ENCODE assay signal across 11 cellular contexts in the genomic region with DNA sequence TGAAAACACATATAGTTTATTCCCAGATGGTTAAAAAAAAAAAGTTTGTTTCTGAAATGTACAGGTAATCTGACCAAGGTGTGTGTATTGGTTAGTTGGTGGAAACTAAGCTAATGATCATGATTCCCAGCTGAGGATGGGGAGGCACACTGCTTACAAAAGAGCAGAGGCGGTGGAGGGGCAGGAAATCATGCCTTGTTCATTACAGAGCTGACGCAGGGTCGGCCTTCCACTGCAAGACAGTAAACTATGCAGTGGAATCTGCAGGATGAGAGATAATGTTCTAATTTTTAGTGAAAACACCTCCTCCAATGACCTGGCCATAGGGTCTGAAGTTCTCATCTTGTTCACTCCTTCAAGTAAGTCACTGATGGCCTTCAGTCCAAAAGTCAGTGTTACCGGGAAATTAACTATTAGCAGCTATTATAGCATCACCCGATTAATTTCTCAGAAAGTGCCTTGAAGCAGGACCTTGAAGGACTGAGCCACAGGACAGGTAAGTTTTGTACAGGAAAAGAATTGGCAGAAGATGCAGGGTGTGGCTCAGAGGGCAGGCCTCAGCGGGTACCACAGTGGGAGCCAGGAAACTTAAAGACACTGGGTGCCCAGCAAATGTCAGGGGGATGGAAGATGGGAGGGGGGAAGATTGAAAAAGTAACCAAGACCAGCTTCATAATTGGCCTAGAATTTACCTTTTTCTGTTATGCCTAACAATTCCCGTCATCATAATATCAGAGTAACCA. TPM values are rescaled to one million over a fixed set of nuclear protein-coding genes. Genes with fewer than 3 reads are reported as not detected.
DNase-seq lines count a peak whose midpoint lies in the region; TF ChIP-seq lines count a peak whose summit lies in the region.
"Had no signal": no experiment of that assay in that cellular context is flagged by ENCODE, and none has a peak within 500 bp of the region (broad histone marks: within the 10 kb centered on the region; RNA-seq: fewer than 3 reads in every experiment).

No MANE protein-coding gene starts in this region.

- no peak for TF ChIP-seq CTCF in tibial nerve (IDR thresholded peaks at IDR 0.05)

- H3K9ac ChIP-seq in mucosa of stomach (ENCODE audit: low read length): peak overlapping the region; percentile 38

- H3K27me3 ChIP-seq in ectodermal cell (ENCODE audit: control insufficient read depth, insufficient read depth, low read length, poor library complexity, severe bottlenecking): no peaks in the 10 kb centered on the region
- no peaks in the 10 kb centered on the region for H3K27me3 ChIP-seq in mucosa of stomach (ENCODE audit: control insufficient read depth, insufficient read depth, low read length)
- H3K27me3 ChIP-seq in tibial nerve: no peaks in the 10 kb centered on the region

- H3K4me3 ChIP-seq in ectodermal cell (ENCODE audit: insufficient read depth, low read depth, low read length) (no peak overlapping the region), mucosa of stomach (ENCODE audit: low read length) (no peak overlapping the region), tibial nerve (no peak overlapping the region)

- no peak for TF ChIP-seq EP300 in tibial nerve (IDR thresholded peaks at IDR 0.05)

- H3K9me3 ChIP-seq in ectodermal cell (ENCODE audit: control insufficient read depth, low read length): no peaks in the 10 kb centered on the region
- H3K9me3 ChIP-seq in mucosa of stomach (ENCODE audit: control insufficient read depth, low read length): no peaks in the 10 kb centered on the region
- H3K9me3 ChIP-seq in tibial nerve: no peaks in the 10 kb centered on the region

- H3K36me3 ChIP-seq in ectodermal cell (ENCODE audit: control insufficient read depth, insufficient read depth, low read length) (no peaks in the 10 kb centered on the region), mucosa of stomach (ENCODE audit: control insufficient read depth, insufficient read depth, low read length) (no peaks in the 10 kb centered on the region), tibial nerve (peaks cover 0 to 21% (median 0%) of the 10 kb centered on the region in 3 donors)

- no peak for TF ChIP-seq POLR2A in tibial nerve (IDR thresholded peaks at IDR 0.05)

- 75 to 77% methylated on average over 7 of the region's 7 CpGs for WGBS in ectodermal cell, 2 experiments
- 65 to 75% methylated on average over 7 of the region's 7 CpGs for WGBS in tibial nerve, 2 donors

- H3K27ac ChIP-seq in ectodermal cell (ENCODE audit: insufficient read depth, low read depth, low read length, poor library complexity, severe bottlenecking) (peak overlapping the region; percentile 78), tibial nerve (peak overlapping the region; percentile 68 to 93 (median 81))
- H3K27ac ChIP-seq: 22Rv1 had no signal

- DNase-seq in DMS153 treated with DMSO at 0.1 percent for 48 hours (lab: John Stamatoyannopoulos, UW; ENCODE audit: unreplicated experiment): peak; percentile 70
- no peak for DNase-seq in DMS153 (lab: John Stamatoyannopoulos, UW)
- DNase-seq in tibial nerve (ENCODE audit: low spot score in 2 of 2): no peak
- no peak for DNase-seq in SIG-M5 treated with dmso at 0.1 percent for 504 hours (lab: John Stamatoyannopoulos, UW; ENCODE audit: unreplicated experiment)
- no peak for DNase-seq in activated CD4-positive, alpha-beta T cell treated with anti-CD3 and anti-CD28 coated beads for 4 hours
- no peak for DNase-seq in effector CD4-positive, alpha-beta T cell
- DNase-seq: activated CD4-positive, alpha-beta T cell treated with anti-CD3 and anti-CD28 coated beads, Interleukin-2, amount 50 U/mL, for 4 hours; activated naive CD8-positive, alpha-beta T cell treated with anti-CD3 and anti-CD28 coated beads, Interleukin-2, amount 50 U/mL, for 24 hours had no signal

- H3K4me1 ChIP-seq in ectodermal cell (ENCODE audit: control insufficient read depth, insufficient read depth, low read length) (peaks cover 15% of the 10 kb centered on the region), mucosa of stomach (ENCODE audit: control insufficient read depth, insufficient read depth, low read length) (peaks cover 40% of the 10 kb centered on the region), tibial nerve (peaks cover 0 to 40% (median 16%) of the 10 kb centered on the region in 4 donors)

RNA-seq across cellular contexts. Expression of gene MYOF, which starts 36.0 kb away (rescaled TPM):
- polyA plus RNA-seq in ectodermal cell (2013, experiment 1 of 4): 7.8 TPM
- 7.0 TPM for polyA plus RNA-seq in ectodermal cell (2013, experiment 2 of 4)
- polyA plus RNA-seq in ectodermal cell (2013, experiment 3 of 4): 9.2 TPM
- polyA plus RNA-seq in ectodermal cell (2013, experiment 4 of 4): 7.8 TPM
- total RNA-seq in tibial nerve: 10 to 100 TPM; 39.6 to 70.4 (median 59.2) TPM

RNA-seq across cellular contexts. Expression of gene CEP55, which starts 50.3 kb away (rescaled TPM):
- 25.0 TPM for polyA plus RNA-seq in ectodermal cell (2013, experiment 1 of 4)
- polyA plus RNA-seq in ectodermal cell (2013, experiment 2 of 4): 20.8 TPM
- polyA plus RNA-seq in ectodermal cell (2013, experiment 3 of 4): 23.7 TPM
- 23.4 TPM for polyA plus RNA-seq in ectodermal cell (2013, experiment 4 of 4)
- 1 to 10 TPM in 1 of 4 donors, under 1 TPM in 1, not detected in 2; 0.63 to 5.7 TPM for total RNA-seq in tibial nerve
